16 cellular contexts compared by ENCODE assay signal in the genomic region with DNA sequence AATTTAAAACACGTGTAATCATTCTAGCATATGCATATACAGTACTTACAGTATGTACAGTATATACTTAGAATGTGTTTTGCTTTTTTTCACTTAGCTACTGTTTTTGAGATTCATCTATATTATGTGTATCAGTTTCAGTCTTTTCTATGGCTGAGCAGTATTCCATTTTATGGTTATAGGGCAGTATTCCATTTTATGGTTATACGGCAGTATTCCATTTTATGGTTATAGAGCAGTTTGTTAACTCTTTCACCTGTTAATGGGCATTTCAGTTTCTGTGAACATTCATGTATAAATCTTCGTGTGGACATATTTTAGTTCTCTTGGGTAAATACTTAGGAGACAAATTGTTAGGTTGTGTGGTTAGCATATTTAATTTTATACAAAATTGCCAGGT. TPM values are rescaled to one million over a fixed set of nuclear protein-coding genes. Genes with fewer than 3 reads are reported as not detected.
DNase-seq lines count a peak whose midpoint lies in the region; ATAC-seq, FAIRE-seq and TF ChIP-seq lines count a peak whose summit lies in the region.
"Had no signal": no experiment of that assay in that cellular context is flagged by ENCODE, and none has a peak within 500 bp of the region (broad histone marks: within the 10 kb centered on the region; RNA-seq: fewer than 3 reads in every experiment).

No MANE protein-coding gene starts in this region.

- no peaks in the 10 kb centered on the region for H3K9me3 Mint-ChIP-seq in endothelial cell (ENCODE audit: unreplicated experiment)
- H3K9me3 Mint-ChIP-seq: CD4-positive, alpha-beta memory T cell; HFFc6 had no signal

- peaks cover 21% of the 10 kb centered on the region for H3K4me1 ChIP-seq in mucosa of descending colon (ENCODE audit: low read depth)
- H3K4me1 ChIP-seq: Caco-2, HAP-1 had no signal

- FAIRE-seq in G401.6 (lab: Jason Lieb, UNC) = peak; percentile 3
- FAIRE-seq: GM12892, H54 had no signal

- no peak overlapping the region for H3K4me3 ChIP-seq in mucosa of descending colon
- H3K4me3 ChIP-seq: HAP-1 had no signal

- no peaks in the 10 kb centered on the region for H3K36me3 ChIP-seq in mucosa of descending colon (ENCODE audit: low read depth)

- peak overlapping the region; percentile 79 for H3K4me3 Mint-ChIP-seq in endothelial cell (ENCODE audit: unreplicated experiment)
- H3K4me3 Mint-ChIP-seq: CD4-positive, alpha-beta memory T cell; HFFc6 had no signal

- no peaks in the 10 kb centered on the region for H3K27me3 Mint-ChIP-seq in endothelial cell (ENCODE audit: unreplicated experiment)
- H3K27me3 Mint-ChIP-seq: CD4-positive, alpha-beta memory T cell had no signal

- H3K36me3 Mint-ChIP-seq in endothelial cell (ENCODE audit: low read depth, unreplicated experiment) = peaks cover 26% of the 10 kb centered on the region

- no peaks in the 10 kb centered on the region for H3K4me1 Mint-ChIP-seq in endothelial cell (ENCODE audit: unreplicated experiment)

- no peak for TF ChIP-seq CTCF in endothelial cell (IDR thresholded peaks at IDR 0.05; ENCODE audit: unreplicated experiment)
- no peak for TF ChIP-seq CTCF in mucosa of descending colon (IDR thresholded peaks at IDR 0.05)

- intact Hi-C loops in mucosa of descending colon (cut with DNase I, micrococcal nuclease) = no loop called here

- ATAC-seq in mucosa of descending colon = peak; percentile 81

- DNase-seq in endothelial cell (ENCODE audit: low spot score) (no peak), mucosa of descending colon (no peak), DMS79 (lab: John Stamatoyannopoulos, UW) (no peak), NCI-H2081 (lab: John Stamatoyannopoulos, UW) (no peak), DMS53 treated with DMSO at 0.1 percent for 48 hours (lab: John Stamatoyannopoulos, UW; ENCODE audit: unreplicated experiment) (no peak)
- DNase-seq: C1 segment of cervical spinal cord; Caco-2; CD4-positive, alpha-beta memory T cell; DMS153; DMS79 treated with DMSO at 0.1 percent for 48 hours; GOT3; HFFc6 had no signal

- no peak overlapping the region for H3K27ac Mint-ChIP-seq in endothelial cell (ENCODE audit: unreplicated experiment)
- H3K27ac Mint-ChIP-seq: HFFc6 had no signal

- H3K9me3 ChIP-seq in mucosa of descending colon = no peaks in the 10 kb centered on the region
- H3K9me3 ChIP-seq: Caco-2, HAP-1 had no signal

RNA-seq across cellular contexts. Expression of gene PDCD6IP, which starts 40.9 kb away (rescaled TPM):
- 218 TPM for total RNA-seq in endothelial cell (ENCODE audit: unreplicated experiment)
- 100 to 1,000 TPM; 305 to 521 (median 428) TPM for total RNA-seq in mucosa of descending colon
